17 cellular contexts compared by ENCODE assay signal in the genomic region with DNA sequence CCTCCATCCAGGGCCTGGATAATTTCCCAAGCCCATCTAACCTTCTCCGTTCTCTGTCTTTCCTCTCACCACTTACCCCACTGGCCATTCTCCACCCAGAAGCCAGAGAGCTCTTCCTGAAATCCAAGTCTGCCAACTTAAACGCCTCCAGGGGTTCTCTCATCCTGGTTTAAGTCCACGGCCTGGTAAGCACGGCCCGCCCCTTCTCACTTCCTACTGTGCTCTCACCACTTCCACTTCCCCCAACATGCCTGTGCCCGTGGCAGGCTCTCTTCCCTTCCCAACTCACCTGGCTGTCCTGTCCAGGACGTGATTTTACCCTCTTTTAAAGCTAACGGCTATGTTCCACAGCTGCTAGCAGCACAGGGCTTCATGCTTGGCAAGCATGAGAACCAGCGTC. TPM values are rescaled to one million over a fixed set of nuclear protein-coding genes. Genes with fewer than 3 reads are reported as not detected.
DNase-seq lines count a peak whose midpoint lies in the region; ATAC-seq and TF ChIP-seq lines count a peak whose summit lies in the region.
"Had no signal": no experiment of that assay in that cellular context is flagged by ENCODE, and none has a peak within 500 bp of the region (broad histone marks: within the 10 kb centered on the region; RNA-seq: fewer than 3 reads in every experiment).

No MANE protein-coding gene starts in this region.

- no peak for DNase-seq in activated naive CD4-positive, alpha-beta T cell treated with anti-CD3 and anti-CD28 coated beads, Interleukin-2, amount 10 ng/mL, durations not matched to agents 7 days and 5 days
- DNase-seq in RWPE2 (ENCODE audit: low spot score) (no peak), endothelial cell (ENCODE audit: low spot score) (no peak), substantia nigra (lab: John Stamatoyannopoulos, UW) (peak in 5 of 49 donors; percentile 17 to 33 (median 23)), esophagus muscularis mucosa (ENCODE audit: extremely low spot score) (no peak), SIG-M5 treated with dmso at 0.1 percent for 504 hours (lab: John Stamatoyannopoulos, UW; ENCODE audit: unreplicated experiment) (no peak), midbrain (lab: John Stamatoyannopoulos, UW) (no peak)
- DNase-seq: activated effector memory CD4-positive, alpha-beta T cell treated with Interleukin-2 at 50 U/mL for 16 hours; erythroblast; left ventricle myocardium inferior; NCI-H226; SIG-M5 had no signal

- H3K4me1 ChIP-seq in RWPE2 (ENCODE audit: insufficient read depth, poor library complexity, severe bottlenecking) (no peaks in the 10 kb centered on the region), esophagus muscularis mucosa (peaks cover 0 to 6% (median 3%) of the 10 kb centered on the region in 4 donors)

- H3K4me3 ChIP-seq in RWPE2 (ENCODE audit: severe bottlenecking) = no peak overlapping the region
- no peak overlapping the region for H3K4me3 ChIP-seq in esophagus muscularis mucosa
- H3K4me3 ChIP-seq: ascending aorta, coronary artery, left ventricle myocardium inferior had no signal

- intact Hi-C loops in esophagus muscularis mucosa (cut with DNase I) = no loop called here

- CTCF ChIA-PET in activated naive CD4-positive, alpha-beta T cell treated with anti-CD3 and anti-CD28 coated beads, Interleukin-2, amount 10 ng/mL, durations not matched to agents 7 days and 5 days (lab: Charles Lee) = interaction anchor here (1.3 to 2.3 kb wide), 2 partner anchors 9 to 10 kb away, joined by 4 to 19 read pairs; no protein-coding TSS in a partner anchor

- peak; percentile 33; the same call in 1 of the 3 replicates for ATAC-seq in RWPE2 (ENCODE audit: low read depth)

- peak overlapping the region; percentile 47 for H3K4me3 Mint-ChIP-seq in activated naive CD4-positive, alpha-beta T cell treated with anti-CD3 and anti-CD28 coated beads, Interleukin-2, amount 50 U/mL, for 24 hours
- no peak overlapping the region for H3K4me3 Mint-ChIP-seq in activated naive CD4-positive, alpha-beta T cell treated with anti-CD3 and anti-CD28 coated beads, Interleukin-2, amount 10 ng/mL, durations not matched to agents 7 days and 5 days
- H3K4me3 Mint-ChIP-seq in endothelial cell (ENCODE audit: unreplicated experiment) = no peak overlapping the region

- TF ChIP-seq POLR2A in esophagus muscularis mucosa (IDR thresholded peaks at IDR 0.05; ENCODE audit: low read depth) = no peak

- H3K9me3 Mint-ChIP-seq in activated naive CD4-positive, alpha-beta T cell treated with anti-CD3 and anti-CD28 coated beads, Interleukin-2, amount 50 U/mL, for 24 hours = no peaks in the 10 kb centered on the region
- H3K9me3 Mint-ChIP-seq in activated naive CD4-positive, alpha-beta T cell treated with anti-CD3 and anti-CD28 coated beads, Interleukin-2, amount 10 ng/mL, durations not matched to agents 7 days and 5 days = no peaks in the 10 kb centered on the region
- H3K9me3 Mint-ChIP-seq in endothelial cell (ENCODE audit: unreplicated experiment) = no peaks in the 10 kb centered on the region

- H3K27ac Mint-ChIP-seq in activated naive CD4-positive, alpha-beta T cell treated with anti-CD3 and anti-CD28 coated beads, Interleukin-2, amount 50 U/mL, for 24 hours = no peak overlapping the region
- no peak overlapping the region for H3K27ac Mint-ChIP-seq in activated naive CD4-positive, alpha-beta T cell treated with anti-CD3 and anti-CD28 coated beads, Interleukin-2, amount 10 ng/mL, durations not matched to agents 7 days and 5 days
- H3K27ac Mint-ChIP-seq in endothelial cell (ENCODE audit: unreplicated experiment) = peak overlapping the region; percentile 1

- H3K27me3 ChIP-seq in RWPE2 (ENCODE audit: insufficient read depth, poor library complexity, severe bottlenecking) (no peaks in the 10 kb centered on the region), esophagus muscularis mucosa (no peaks in the 10 kb centered on the region)
- H3K27me3 ChIP-seq: ascending aorta had no signal

- no peak for TF ChIP-seq EP300 in esophagus muscularis mucosa (IDR thresholded peaks at IDR 0.05)

- peaks cover 7% of the 10 kb centered on the region for H3K4me1 Mint-ChIP-seq in activated naive CD4-positive, alpha-beta T cell treated with anti-CD3 and anti-CD28 coated beads, Interleukin-2, amount 50 U/mL, for 24 hours
- H3K4me1 Mint-ChIP-seq in activated naive CD4-positive, alpha-beta T cell treated with anti-CD3 and anti-CD28 coated beads, Interleukin-2, amount 10 ng/mL, durations not matched to agents 7 days and 5 days = peaks cover 49% of the 10 kb centered on the region
- peaks cover 35% of the 10 kb centered on the region for H3K4me1 Mint-ChIP-seq in endothelial cell (ENCODE audit: unreplicated experiment)

- no peaks in the 10 kb centered on the region for H3K27me3 Mint-ChIP-seq in activated naive CD4-positive, alpha-beta T cell treated with anti-CD3 and anti-CD28 coated beads, Interleukin-2, amount 50 U/mL, for 24 hours
- H3K27me3 Mint-ChIP-seq in activated naive CD4-positive, alpha-beta T cell treated with anti-CD3 and anti-CD28 coated beads, Interleukin-2, amount 10 ng/mL, durations not matched to agents 7 days and 5 days = peaks cover 41% of the 10 kb centered on the region
- H3K27me3 Mint-ChIP-seq in endothelial cell (ENCODE audit: unreplicated experiment) = peaks cover 8% of the 10 kb centered on the region

- WGBS in esophagus muscularis mucosa = 78% methylated on average over 9 of the region's 9 CpGs

- H3K27ac ChIP-seq in RWPE2 (ENCODE audit: poor library complexity, severe bottlenecking) (no peak overlapping the region), substantia nigra (ENCODE audit: low read depth, low read length, poor library complexity, severe bottlenecking) (peak overlapping the region; percentile 49), esophagus muscularis mucosa (replicated peaks in 1 of 4) (no peak overlapping the region)
- H3K27ac ChIP-seq: ascending aorta, coronary artery, left ventricle myocardium inferior had no signal

- H3K36me3 ChIP-seq in RWPE2 (ENCODE audit: low read depth) = no peaks in the 10 kb centered on the region
- H3K36me3 ChIP-seq in esophagus muscularis mucosa = no peaks in the 10 kb centered on the region
- H3K36me3 ChIP-seq: ascending aorta, left ventricle myocardium inferior had no signal

- no peak for TF ChIP-seq CTCF in RWPE2 (IDR thresholded peaks at IDR 0.05; ENCODE audit: poor library complexity, severe bottlenecking)
- TF ChIP-seq CTCF in endothelial cell (IDR thresholded peaks at IDR 0.05; ENCODE audit: unreplicated experiment) = no peak
- TF ChIP-seq CTCF in esophagus muscularis mucosa (IDR thresholded peaks at IDR 0.05) = no peak

- H3K36me3 Mint-ChIP-seq in activated naive CD4-positive, alpha-beta T cell treated with anti-CD3 and anti-CD28 coated beads, Interleukin-2, amount 50 U/mL, for 24 hours = no peaks in the 10 kb centered on the region
- H3K36me3 Mint-ChIP-seq in activated naive CD4-positive, alpha-beta T cell treated with anti-CD3 and anti-CD28 coated beads, Interleukin-2, amount 10 ng/mL, durations not matched to agents 7 days and 5 days = no peaks in the 10 kb centered on the region
- no peaks in the 10 kb centered on the region for H3K36me3 Mint-ChIP-seq in endothelial cell (ENCODE audit: low read depth, unreplicated experiment)

- H3K9me3 ChIP-seq in RWPE2 (ENCODE audit: severe bottlenecking) (no peaks in the 10 kb centered on the region), esophagus muscularis mucosa (no peaks in the 10 kb centered on the region)
- H3K9me3 ChIP-seq: ascending aorta, left ventricle myocardium inferior had no signal

RNA-seq across cellular contexts. Expression of gene CX3CR1, which starts 1.7 kb away (rescaled TPM):
- total RNA-seq in endothelial cell (ENCODE audit: unreplicated experiment) (4.2 TPM), esophagus muscularis mucosa (under 1 TPM; 0.23 to 0.78 (median 0.46) TPM)
- total RNA-seq: ascending aorta, renal cortical epithelial cell had no signal

RNA-seq across cellular contexts. Expression of gene CCR8, which starts 48.0 kb away (rescaled TPM):
- total RNA-seq in endothelial cell (ENCODE audit: unreplicated experiment) (not detected), esophagus muscularis mucosa (not detected)
- total RNA-seq: ascending aorta, left ventricle myocardium inferior, renal cortical epithelial cell, subcutaneous adipose tissue had no signal
